Comparison of ENCODE assay signal across 15 cellular contexts in genomic region chr9:101582593-101582992, GRCh38. TPM values are rescaled to one million over a fixed set of nuclear protein-coding genes. Genes with fewer than 3 reads are reported as not detected.
DNase-seq lines count a peak whose midpoint lies in the region; ATAC-seq and TF ChIP-seq lines count a peak whose summit lies in the region.
"Had no signal": no experiment of that assay in that cellular context is flagged by ENCODE, and none has a peak within 500 bp of the region (broad histone marks: within the 10 kb centered on the region; RNA-seq: fewer than 3 reads in every experiment).

No MANE protein-coding gene starts in this region.

- intact Hi-C loops in OCI-LY7 (cut with micrococcal nuclease; ENCODE audit: unreplicated experiment) = no loop called here

- H3K4me2 ChIP-seq in OCI-LY7 (ENCODE audit: low read length) = no peak overlapping the region

- ATAC-seq in HG02610 (IDR thresholded peaks at IDR 0.05; ENCODE audit: unreplicated experiment) = no peak

- no peak overlapping the region for H2AFZ ChIP-seq in OCI-LY7 (ENCODE audit: low read length)

- POLR2A ChIA-PET in OCI-LY7 (lab: Charles Lee) = interaction anchor here (0.6 kb wide), 1 partner anchor 209 kb away, joined by 4 read pairs; no protein-coding TSS in a partner anchor

- no TSS peak for BruUV-seq in OCI-LY7 (replicated peaks; lab: Mats Ljungman, UMichigan)

- H3K4me3 ChIP-seq in astrocyte of the spinal cord (ENCODE audit: low read depth, low read length) (no peak overlapping the region), OCI-LY7 (ENCODE audit: low read depth, low read length, poor library complexity, severe bottlenecking) (no peak overlapping the region)
- H3K4me3 ChIP-seq: SJCRH30 had no signal

- H3K79me2 ChIP-seq in OCI-LY7 (ENCODE audit: insufficient read depth, low read depth, low read length) = no peaks in the 10 kb centered on the region

- no peak overlapping the region for H3K27ac ChIP-seq in OCI-LY7 (ENCODE audit: low read depth, low read length, poor library complexity, severe bottlenecking)
- H3K27ac ChIP-seq: SJCRH30 had no signal

- H3K9me3 ChIP-seq in OCI-LY7 (ENCODE audit: low read length) = no peaks in the 10 kb centered on the region
- H3K9me3 ChIP-seq: SJCRH30 had no signal

- CTCF ChIA-PET in OCI-LY7 (lab: Charles Lee; ENCODE audit: unreplicated experiment) = no interaction called here

- H3K4me1 ChIP-seq in OCI-LY7 (ENCODE audit: insufficient read depth, low read length, poor library complexity, severe bottlenecking) = no peaks in the 10 kb centered on the region

- no peak for TF ChIP-seq CTCF in astrocyte of the spinal cord (IDR thresholded peaks at IDR 0.05; ENCODE audit: low read depth, low read length)
- no peak for TF ChIP-seq CTCF in OCI-LY7 (conservative IDR thresholded peaks at IDR 0.05; ENCODE audit: low read length)

- no peaks in the 10 kb centered on the region for H3K9me2 ChIP-seq in OCI-LY7 (ENCODE audit: insufficient read depth, low read length)

- H3K36me3 ChIP-seq in OCI-LY7 (ENCODE audit: insufficient read depth, low read length) = no peaks in the 10 kb centered on the region
- H3K36me3 ChIP-seq: SJCRH30 had no signal

- DNase-seq in AG08396 (ENCODE audit: low spot score) = peak; percentile 20
- DNase-seq in HPDE6-E6E7 (ENCODE audit: extremely low spot score) = peak; percentile 34
- peak; percentile 39 for DNase-seq in astrocyte of the spinal cord (ENCODE audit: low read depth, low spot score)
- peak; percentile 45 for DNase-seq in inferior parietal cortex (ENCODE audit: extremely low spot score)
- no peak for DNase-seq in OCI-LY7 (ENCODE audit: low spot score)
- no peak for DNase-seq in SW480 (ENCODE audit: low spot score)
- DNase-seq in H4 (ENCODE audit: low spot score) = no peak
- DNase-seq: activated CD4-positive, CD25-positive, alpha-beta regulatory T cell treated with anti-CD3 and anti-CD28 coated beads, Interleukin-2, amount 50 U/mL, for 72 hours; activated T-cell treated with anti-CD3 and anti-CD28 coated beads, Interleukin-2, amount 50 U/mL, for 48 hours; C1 segment of cervical spinal cord; NCI-H1092 treated with DMSO at 0.1 percent for 48 hours; NCI-H774; SJCRH30 had no signal

- no peaks in the 10 kb centered on the region for H4K20me1 ChIP-seq in OCI-LY7 (ENCODE audit: insufficient read depth, low read length)

- in situ Hi-C loops in astrocyte of the spinal cord (cut with HindIII; ENCODE audit: low sequenced_read_pairs) = no loop called here

RNA-seq across cellular contexts. Expression of gene PPP3R2, which starts 12.2 kb away (rescaled TPM):
- not detected in 2 replicates for total RNA-seq in OCI-LY7 (2014; rRNA removed; shearing (Covaris generic))
- total RNA-seq in OCI-LY7 (2022) = not detected in 2 replicates
- not detected in 2 replicates for total RNA-seq in H4 (2014; rRNA removed; shearing (Covaris generic))
- total RNA-seq: kidney epithelial cell, SJCRH30 had no signal

RNA-seq across cellular contexts. Expression of gene RNF20, which starts 48.9 kb away (rescaled TPM):
- 13.5 and 20.4 TPM in 2 replicates for total RNA-seq in OCI-LY7 (2014; rRNA removed; shearing (Covaris generic))
- total RNA-seq in OCI-LY7 (2022) = 38.6 and 43.5 TPM in 2 replicates
- total RNA-seq in H4 (2014; rRNA removed; shearing (Covaris generic)) = 22.1 and 27.5 TPM in 2 replicates

Comparison
In these comparisons a context has a peak if more than half of its experiments do, and no peak if none do; other contexts are left out.
1. DNase-seq: peak in AG08396 (single experiment), HPDE6-E6E7 (single experiment), astrocyte of the spinal cord (single experiment) and inferior parietal cortex (single experiment); none in OCI-LY7 (single experiment), SW480 (single experiment) and H4 (single experiment).